8 cellular contexts compared by ENCODE assay signal in genomic region chr5:119452373-119453044, GRCh38. TPM values are rescaled to one million over a fixed set of nuclear protein-coding genes. Genes with fewer than 3 reads are reported as not detected.
DNase-seq lines count a peak whose midpoint lies in the region; ATAC-seq and TF ChIP-seq lines count a peak whose summit lies in the region.

HSD17B4 (plus strand) TSS chr5:119452497; CDS start chr5:119452576, 79 bp downstream.

- peak; percentile 96 for DNase-seq in DMS 273 (lab: John Stamatoyannopoulos, UW; ENCODE audit: unreplicated experiment)
- peak; percentile 55 for DNase-seq in HuH-7.5 (ENCODE audit: low spot score)
- peak; percentile 37 for DNase-seq in OCI-M2 (lab: John Stamatoyannopoulos, UW; ENCODE audit: unreplicated experiment)
- DNase-seq in activated T-cell treated with anti-CD3 and anti-CD28 coated beads for 4 hours, result peak; percentile 43
- DNase-seq in epithelial cell of proximal tubule (ENCODE audit: low read depth), result no peak
- peak; percentile 91 for DNase-seq in mucosa of gallbladder (ENCODE audit: low spot score)
- peak; percentile 38 to 45 for DNase-seq in stimulated activated CD8-positive, alpha-beta memory T cell treated with anti-CD3 and anti-CD28 coated beads, Interleukin-4, amount 100 ng/mL, for 4 hours (ENCODE audit: low read depth in 2 of 2, low spot score in 1 of 2)

- H3K4me3 ChIP-seq in epithelial cell of proximal tubule (ENCODE audit: low read depth, low read length), result peak within 1 kb of the TSS; percentile 74

- TF ChIP-seq CTCF in epithelial cell of proximal tubule (conservative IDR thresholded peaks at IDR 0.05; ENCODE audit: low read depth, low read length), result no peak

- ATAC-seq in GM21526 (IDR thresholded peaks at IDR 0.05; ENCODE audit: low FRiP score, unreplicated experiment), result peak; percentile 98

RNA-seq across cellular contexts. Expression of gene HSD17B4, which starts in this region (rescaled TPM):
- total RNA-seq in epithelial cell of proximal tubule (104 and 142 TPM in 2 replicates), mucosa of gallbladder (379 TPM)
